Comparison of ENCODE assay signal across 8 cellular contexts in the genomic region with DNA sequence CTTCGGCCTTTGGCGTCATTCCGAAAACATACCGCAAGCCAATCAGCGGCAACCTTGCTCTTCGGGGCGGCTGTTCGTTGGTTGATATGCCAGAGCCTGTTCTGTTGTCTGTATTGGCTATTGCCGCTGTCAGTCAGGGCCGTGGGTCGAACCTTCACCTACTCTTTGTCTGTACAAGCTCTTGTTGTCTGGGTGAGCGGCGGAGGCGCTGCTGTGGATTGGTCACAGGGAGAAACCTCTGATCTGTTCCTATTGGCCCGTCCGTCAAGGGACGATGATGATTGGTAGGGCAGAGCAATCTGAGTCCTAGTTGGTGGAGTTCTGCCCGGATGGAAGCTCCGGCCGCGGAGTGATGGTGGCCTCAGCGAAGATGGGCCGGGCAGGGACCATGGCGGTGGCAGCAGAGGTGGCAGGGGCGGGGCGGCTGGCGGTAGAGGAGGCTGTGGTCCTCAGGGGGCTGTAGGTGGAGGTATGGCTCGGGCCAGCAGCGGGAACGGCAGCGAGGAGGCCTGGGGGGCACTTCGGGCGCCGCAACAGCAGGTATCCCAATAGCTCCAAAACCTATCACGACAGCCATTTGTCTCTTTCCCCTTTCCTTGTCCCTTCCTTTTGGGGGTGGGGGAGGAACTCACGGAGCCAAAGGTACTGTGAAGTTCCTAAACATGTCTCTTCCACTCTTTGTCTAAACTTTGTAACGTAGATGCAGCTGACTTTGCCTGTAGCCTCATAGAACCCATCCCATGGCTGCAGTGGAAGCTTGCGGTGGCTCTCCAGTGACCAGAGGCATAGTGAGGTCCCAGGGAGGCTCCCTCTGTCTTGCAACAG. TPM values are rescaled to one million over a fixed set of nuclear protein-coding genes. Genes with fewer than 3 reads are reported as not detected.
DNase-seq lines count a peak whose midpoint lies in the region; ATAC-seq and TF ChIP-seq lines count a peak whose summit lies in the region.

A gene (plus strand): TSS at position 307 of the 825 bp plus-strand sequence. CDS start 165 bp downstream, at position 472.

- peaks cover 21% of the 10 kb centered on the region for H3K36me3 Mint-ChIP-seq in activated naive CD8-positive, alpha-beta T cell treated with anti-CD3 and anti-CD28 coated beads, Interleukin-2, amount 50 U/mL, for 24 hours (ENCODE audit: low read depth)

- H3K9me3 Mint-ChIP-seq in activated naive CD8-positive, alpha-beta T cell treated with anti-CD3 and anti-CD28 coated beads, Interleukin-2, amount 50 U/mL, for 24 hours = no peaks in the 10 kb centered on the region

- H3K4me3 ChIP-seq in ovary (peak within 1 kb of the TSS; percentile 62), thyroid gland (replicated peaks in 1 of 3) (peak within 1 kb of the TSS; percentile 34 to 69 (median 63))

- H3K4me1 ChIP-seq in ovary (ENCODE audit: insufficient read depth) (peaks cover 9% of the 10 kb centered on the region), thyroid gland (peaks cover 23 to 30% of the 10 kb centered on the region in 2 donors)

- H3K36me3 ChIP-seq in ovary (no peaks in the 10 kb centered on the region), thyroid gland (peaks cover 7 to 12% of the 10 kb centered on the region in 2 donors)

- H3K9me3 ChIP-seq in ovary (no peaks in the 10 kb centered on the region), thyroid gland (no peaks in the 10 kb centered on the region)

- DNase-seq in NCI-H1417 treated with DMSO at 0.1 percent for 48 hours (lab: John Stamatoyannopoulos, UW) (peak; percentile 100), SW480 (ENCODE audit: low spot score) (peak; percentile 100), Right ventricle myocardium inferior (ENCODE audit: missing footprints) (peak; percentile 100), ovary (peak; percentile 99 to 100 (median 99)), thyroid gland (peak; percentile 100)
- DNase-seq in activated naive CD8-positive, alpha-beta T cell treated with anti-CD3 and anti-CD28 coated beads, Interleukin-2, amount 50 U/mL, for 24 hours = peak; percentile 98

- TF ChIP-seq CTCF in ovary (IDR thresholded peaks at IDR 0.05) (no peak), thyroid gland (IDR thresholded peaks at IDR 0.05) (no peak)

- peak within 1 kb of the TSS; percentile 98 for H3K4me3 Mint-ChIP-seq in activated naive CD8-positive, alpha-beta T cell treated with anti-CD3 and anti-CD28 coated beads, Interleukin-2, amount 50 U/mL, for 24 hours

- WGBS in ovary, 3 donors = 0 to 1% (median 0%) methylated on average over 37 to 38 of the region's 38 CpGs
- WGBS in thyroid gland, 2 donors = 1% methylated on average over 13 to 30 of the region's 38 CpGs

- H3K4me1 Mint-ChIP-seq in activated naive CD8-positive, alpha-beta T cell treated with anti-CD3 and anti-CD28 coated beads, Interleukin-2, amount 50 U/mL, for 24 hours = peaks cover 62% of the 10 kb centered on the region

- H3K27me3 ChIP-seq in ovary (no peaks in the 10 kb centered on the region), thyroid gland (no peaks in the 10 kb centered on the region)

- peak within 1 kb of the TSS; percentile 97 for H3K27ac Mint-ChIP-seq in activated naive CD8-positive, alpha-beta T cell treated with anti-CD3 and anti-CD28 coated beads, Interleukin-2, amount 50 U/mL, for 24 hours

- intact Hi-C loops in Right ventricle myocardium inferior (cut with DNase I) (no loop called here), ovary (cut with DNase I) (no loop called here), thyroid gland (cut with DNase I) (no loop called here)

- ATAC-seq in HG02763 (IDR thresholded peaks at IDR 0.05; ENCODE audit: unreplicated experiment) (peak; percentile 83), Right ventricle myocardium inferior (peak; percentile 95)
- ATAC-seq in activated naive CD8-positive, alpha-beta T cell treated with anti-CD3 and anti-CD28 coated beads, Interleukin-2, amount 50 U/mL, for 24 hours = peak; percentile 89

- TF ChIP-seq EP300 in ovary (IDR thresholded peaks at IDR 0.05) = no peak

- H3K27me3 Mint-ChIP-seq in activated naive CD8-positive, alpha-beta T cell treated with anti-CD3 and anti-CD28 coated beads, Interleukin-2, amount 50 U/mL, for 24 hours = peaks cover 2% of the 10 kb centered on the region

- H3K27ac ChIP-seq in ovary (peak within 1 kb of the TSS; percentile 81 to 85), thyroid gland (peak within 1 kb of the TSS; percentile 97 to 98 (median 98))

- peak; percentile 40 for TF ChIP-seq POLR2A in GM10847 (IDR thresholded peaks at IDR 0.05; ENCODE audit: extremely low read depth, insufficient read length)
- no peak for TF ChIP-seq POLR2A in ovary (IDR thresholded peaks at IDR 0.05)
- TF ChIP-seq POLR2A in thyroid gland (IDR thresholded peaks at IDR 0.05) = peak in 1 of 2 donors; percentile 71

RNA-seq across cellular contexts. Expression of the gene that starts here (rescaled TPM):
- 44.3 TPM for total RNA-seq in Right ventricle myocardium inferior
- 10 to 100 TPM; 61.9 to 93.8 (median 73.3) TPM for total RNA-seq in ovary
- polyA plus RNA-seq in ovary = 100 to 1,000 TPM in 1 of 2 donors, 10 to 100 TPM in 1; 52.4 to 114 TPM
- total RNA-seq in thyroid gland = 100 to 1,000 TPM in 2 of 4 donors, 10 to 100 TPM in 2; 60.7 to 119 (median 102) TPM

Comparison
In these comparisons a context has a peak if more than half of its experiments do, and no peak if none do; other contexts are left out.
1. Peak in every context shown above with its lines: DNase-seq, ATAC-seq, H3K4me3 ChIP-seq and H3K27ac ChIP-seq.